Comparison of ENCODE assay signal across 8 cellular contexts in genomic region chr7:106865130-106866115, GRCh38.
DNase-seq lines count a peak whose midpoint lies in the region; ATAC-seq and TF ChIP-seq lines count a peak whose summit lies in the region.

TSS of gene PIK3CG (plus strand) at chr7:106865282. CDS start at chr7:106867562, 2,280 bp downstream.

- peaks cover 57 to 66% of the 10 kb centered on the region in 2 donors for H3K4me1 Mint-ChIP-seq in effector memory CD8-positive, alpha-beta T cell (ENCODE audit: low read depth in 2 of 2)
- H3K4me1 Mint-ChIP-seq in stimulated activated effector memory CD8-positive, alpha-beta T cell treated with anti-CD3 and anti-CD28 coated beads, Interleukin-12 subunit alpha, Interleukin-12 subunit beta, amount 100 ng/mL, for 72 hours, result peaks cover 69% of the 10 kb centered on the region

- H3K4me3 ChIP-seq in NB4 (ENCODE audit: low read depth, low read length), result peak within 1 kb of the TSS; percentile 77

- H3K27me3 Mint-ChIP-seq in effector memory CD8-positive, alpha-beta T cell, result no peaks in the 10 kb centered on the region

- ATAC-seq in GM18519 (IDR thresholded peaks at IDR 0.05; ENCODE audit: low FRiP score, unreplicated experiment) (peak; percentile 53), HG02571 (IDR thresholded peaks at IDR 0.05; ENCODE audit: unreplicated experiment) (peak; percentile 61)
- ATAC-seq in effector memory CD8-positive, alpha-beta T cell (replicated peaks), result peak; percentile 96
- ATAC-seq in stimulated activated effector memory CD8-positive, alpha-beta T cell treated with anti-CD3 and anti-CD28 coated beads, Interleukin-12 subunit alpha, Interleukin-12 subunit beta, amount 100 ng/mL, for 72 hours, result peak; percentile 86

- TF ChIP-seq POLR2A in NB4 (IDR thresholded peaks at IDR 0.05; ENCODE audit: extremely low read depth, insufficient read length), result peak; percentile 38

- H3K36me3 Mint-ChIP-seq in effector memory CD8-positive, alpha-beta T cell (ENCODE audit: insufficient read depth), result peaks cover 44% of the 10 kb centered on the region
- H3K36me3 Mint-ChIP-seq in stimulated activated effector memory CD8-positive, alpha-beta T cell treated with anti-CD3 and anti-CD28 coated beads, Interleukin-12 subunit alpha, Interleukin-12 subunit beta, amount 100 ng/mL, for 72 hours, result peaks cover 40% of the 10 kb centered on the region

- no peak for TF ChIP-seq CTCF in NB4 (IDR thresholded peaks at IDR 0.05; ENCODE audit: low read depth, low read length)

- H3K4me3 Mint-ChIP-seq in effector memory CD8-positive, alpha-beta T cell, result peak within 1 kb of the TSS; percentile 81 to 87
- peak within 1 kb of the TSS; percentile 79 for H3K4me3 Mint-ChIP-seq in stimulated activated effector memory CD8-positive, alpha-beta T cell treated with anti-CD3 and anti-CD28 coated beads, Interleukin-12 subunit alpha, Interleukin-12 subunit beta, amount 100 ng/mL, for 72 hours

- DNase-seq in NB4 (ENCODE audit: low read depth) (peak; percentile 88), hippocampal formation (lab: John Stamatoyannopoulos, UW) (no peak), NCI-H2227 treated with DMSO at 0.1 percent for 48 hours (lab: John Stamatoyannopoulos, UW) (no peak), posterior cingulate gyrus (no peak)
- DNase-seq in effector memory CD8-positive, alpha-beta T cell, result peak; percentile 21 to 38 (median 23)
- no peak for DNase-seq in stimulated activated effector memory CD8-positive, alpha-beta T cell treated with anti-CD3 and anti-CD28 coated beads, Interleukin-12 subunit alpha, Interleukin-12 subunit beta, amount 100 ng/mL, for 72 hours (ENCODE audit: low spot score in 2 of 2)

- H3K27ac Mint-ChIP-seq in effector memory CD8-positive, alpha-beta T cell, result peak within 1 kb of the TSS; percentile 86 to 91
- peak within 1 kb of the TSS; percentile 91 for H3K27ac Mint-ChIP-seq in stimulated activated effector memory CD8-positive, alpha-beta T cell treated with anti-CD3 and anti-CD28 coated beads, Interleukin-12 subunit alpha, Interleukin-12 subunit beta, amount 100 ng/mL, for 72 hours

- no peaks in the 10 kb centered on the region for H3K9me3 Mint-ChIP-seq in effector memory CD8-positive, alpha-beta T cell
- H3K9me3 Mint-ChIP-seq in stimulated activated effector memory CD8-positive, alpha-beta T cell treated with anti-CD3 and anti-CD28 coated beads, Interleukin-12 subunit alpha, Interleukin-12 subunit beta, amount 100 ng/mL, for 72 hours, result no peaks in the 10 kb centered on the region

- intact Hi-C loops in posterior cingulate gyrus (cut with DNase I), result no loop called here

Comparison
In these comparisons a context has a peak if more than half of its experiments do, and no peak if none do; other contexts are left out.
1. DNase-seq: peak in NB4 (single experiment) and effector memory CD8-positive, alpha-beta T cell (3 of 3); none in stimulated activated effector memory CD8-positive, alpha-beta T cell treated with anti-CD3 and anti-CD28 coated beads, Interleukin-12 subunit alpha, Interleukin-12 subunit beta, amount 100 ng/mL, for 72 hours (0 of 2), hippocampal formation (0 of 2), NCI-H2227 treated with DMSO at 0.1 percent for 48 hours (single experiment) and posterior cingulate gyrus (0 of 10).
2. Peak in every context shown above with its lines, with median percentiles within 50 percentile points of each other: ATAC-seq.